ENCODE assay signal across 26 cellular contexts in genomic region chr4:103292373-103292772, GRCh38.
"Had no signal": no experiment of that assay in that cellular context is flagged by ENCODE, and none has a peak within 500 bp of the region (broad histone marks: within the 10 kb centered on the region; RNA-seq: fewer than 3 reads in every experiment).

No MANE protein-coding gene starts in this region.

- DNase-seq: stimulated activated CD4-positive, alpha-beta T cell treated with anti-CD3 and anti-CD28 coated beads, Interleukin-2, amount 100 ng/mL, for 48 hours; stimulated activated CD4-positive, alpha-beta T cell treated with anti-CD3 and anti-CD28 coated beads, Interleukin-4, amount 100 ng/mL, for 1 hour; stimulated activated CD4-positive, alpha-beta T cell treated with anti-CD3 and anti-CD28 coated beads, Interleukin-4, amount 100 ng/mL, for 24 hours; stimulated activated CD4-positive, alpha-beta T cell treated with anti-CD3 and anti-CD28 coated beads, Interleukin-4, amount 100 ng/mL, for 4 hours; stimulated activated CD8-positive, alpha-beta memory T cell treated with anti-CD3 and anti-CD28 coated beads, Interleukin-4, amount 100 ng/mL, for 48 hours; stimulated activated naive B cell treated with anti-CD40 and anti-IgM and Interleukin-4, amounts not matched to agents 10 μg/mL and 1 μg/mL and 100 μg/mL, for 72 hours; stimulated activated naive CD4-positive, alpha-beta T cell; stimulated activated naive CD4-positive, alpha-beta T cell treated with Interleukin-2 at 50 U/mL for 16 hours; stimulated activated naive CD8-positive, alpha-beta T cell treated with anti-CD3 and anti-CD28 coated beads, Interleukin-15, amount 100 ng/mL, for 72 hours; stimulated activated naive CD8-positive, alpha-beta T cell treated with anti-CD3 and anti-CD28 coated beads, Interleukin-15, Interleukin-2, amounts not matched to agents 100 U/mL and 50 U/mL, for 24 hours; stomach; substantia nigra; thyroid gland; tibial artery; transverse colon; trophoblast cell; upper lobe of left lung; upper lobe of right lung; uterus had no signal

- H3K27ac ChIP-seq: stomach, suprapubic skin, thoracic aorta, thyroid gland, tibial artery, tibial nerve, transverse colon, upper lobe of left lung, upper lobe of right lung, uterus, vagina had no signal

- H3K4me1 ChIP-seq: stomach, suprapubic skin, thyroid gland, tibial artery, tibial nerve, transverse colon, upper lobe of left lung, upper lobe of right lung, uterus, vagina had no signal

- ATAC-seq: stimulated activated effector memory CD8-positive, alpha-beta T cell treated with anti-CD3 and anti-CD28 coated beads, Interleukin-12 subunit alpha, Interleukin-12 subunit beta, amount 100 ng/mL, for 72 hours; stimulated activated memory B cell treated with anti-CD40 and anti-IgM and Interleukin-4, amounts not matched to agents 10 μg/mL and 1 μg/mL and 100 μg/mL, for 72 hours; stimulated activated naive B cell treated with anti-CD40 and anti-IgM and Interleukin-4, amounts not matched to agents 10 μg/mL and 1 μg/mL and 100 μg/mL, for 72 hours; stimulated activated naive CD8-positive, alpha-beta T cell treated with anti-CD3 and anti-CD28 coated beads, Interleukin-15, amount 100 ng/mL, for 72 hours; stimulated activated naive CD8-positive, alpha-beta T cell treated with anti-CD3 and anti-CD28 coated beads, Interleukin-15, Interleukin-2, amounts not matched to agents 100 U/mL and 50 U/mL, for 24 hours; upper lobe of right lung had no signal

- FAIRE-seq: urothelium cell line had no signal

- H3K36me3 ChIP-seq: stomach, suprapubic skin, thoracic aorta, thyroid gland, tibial artery, tibial nerve, transverse colon, upper lobe of left lung, upper lobe of right lung, uterus, vagina had no signal

- H3K4me3 ChIP-seq: stomach, suprapubic skin, thoracic aorta, thyroid gland, tibial artery, tibial nerve, transverse colon, upper lobe of left lung, upper lobe of right lung, uterus, vagina had no signal

- H3K9me3 ChIP-seq: suprapubic skin, thoracic aorta, thyroid gland, tibial artery, transverse colon, upper lobe of left lung, upper lobe of right lung, uterus, vagina had no signal

- H3K27me3 ChIP-seq: stomach, suprapubic skin, thyroid gland, tibial artery, tibial nerve, transverse colon, upper lobe of left lung, upper lobe of right lung, uterus, vagina had no signal
